1 cellular context compared by ENCODE assay signal in the genomic region with DNA sequence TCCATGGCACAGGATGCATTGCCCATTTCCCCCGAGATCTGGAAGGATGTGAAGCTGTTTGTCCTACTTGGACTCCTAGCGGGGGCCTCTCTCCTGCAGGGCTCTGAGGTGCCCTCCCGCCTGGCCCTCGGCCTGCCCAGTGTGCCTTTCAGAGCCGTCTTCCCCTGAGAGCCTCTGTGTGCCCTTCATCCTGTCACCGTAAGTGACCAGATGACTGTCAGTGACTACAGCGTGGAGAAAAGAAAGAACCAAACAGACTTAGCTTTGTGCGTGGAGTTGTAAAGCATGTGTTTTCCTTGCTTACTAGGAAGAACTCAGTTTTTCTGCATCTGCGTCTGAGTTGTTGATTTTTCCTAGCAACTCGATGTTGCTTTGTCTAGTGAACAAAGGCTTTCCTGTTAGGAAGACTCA.
TF ChIP-seq lines count a peak whose summit lies in the region.

No MANE protein-coding gene starts in this region.

TF ChIP-seq in endothelial cell of umbilical vein, 7 proteins besides CTCF, POLR2A, EP300 and RAD21 (continued from another document):
- TF ChIP-seq, protein P1, sequence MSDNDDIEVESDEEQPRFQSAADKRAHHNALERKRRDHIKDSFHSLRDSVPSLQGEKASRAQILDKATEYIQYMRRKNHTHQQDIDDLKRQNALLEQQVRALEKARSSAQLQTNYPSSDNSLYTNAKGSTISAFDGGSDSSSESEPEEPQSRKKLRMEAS (IDR thresholded peaks at IDR 0.05; ENCODE audit: insufficient read depth, insufficient read length): no peak
- TF ChIP-seq EZH2 (IDR thresholded peaks at IDR 0.05; ENCODE audit: borderline replicate concordance, low read depth, low read length, severe bottlenecking) (no peak), JUN (IDR thresholded peaks at IDR 0.05; ENCODE audit: borderline replicate concordance, insufficient read depth, insufficient read length, low read depth) (no peak), MYC (IDR thresholded peaks at IDR 0.05; ENCODE audit: low read depth, low read length) (no peak)
TF ChIP-seq in endothelial cell of umbilical vein: peak in this region for 0.
